ENCODE assay signal across 8 cellular contexts in genomic region chr5:155616779-155617392, GRCh38.
DNase-seq lines count a peak whose midpoint lies in the region; ATAC-seq, FAIRE-seq and TF ChIP-seq lines count a peak whose summit lies in the region.

No MANE protein-coding gene starts in this region.

- 24% methylated on average over 4 of the region's 4 CpGs for WGBS in HepG2 (ENCODE audit: low lambda C conversion rate)

- no peaks in the 10 kb centered on the region for H3K79me2 ChIP-seq in HepG2 (ENCODE audit: insufficient read depth, low read length)

- no peaks in the 10 kb centered on the region for H3K27me3 ChIP-seq in HepG2 (ENCODE audit: control insufficient read depth in 1 of 2, insufficient read depth in 2 of 2, low read length in 2 of 2)

- no peaks in the 10 kb centered on the region; the same call in 1 of the 2 replicates for H4K20me1 ChIP-seq in HepG2 (ENCODE audit: insufficient read depth, low read length)

- in situ Hi-C loops in T47D (cut with HindIII; ENCODE audit: low pct_unique_long_range_greater_than_20kb, low sequenced_read_pairs), result no loop called here
- in situ Hi-C loops in HepG2 (cut with HindIII; ENCODE audit: extremely low pct_ligation_motif_present, low pct_unique_long_range_greater_than_20kb), result no loop called here

- H2AFZ ChIP-seq in HepG2 (ENCODE audit: low read length), result no peak overlapping the region

- peak; percentile 34 for FAIRE-seq in HepG2 (lab: Jason Lieb, UNC)

- BruUV-seq in HepG2 (replicated peaks; lab: Mats Ljungman, UMichigan), result no TSS peak

- TF ChIP-seq EP300 in HepG2 (IDR thresholded peaks at IDR 0.05; ENCODE audit: low read depth in 2 of 2, low read length in 2 of 2) (no peak), HepG2 (CRISPR knock-in tag; IDR thresholded peaks at IDR 0.05; ENCODE audit: borderline replicate concordance) (no peak)

- CTCF ChIA-PET in HepG2 (lab: Yijun Ruan, JAX; ENCODE audit: low intra/inter-chr PET ratio, low total read pairs), result interaction anchor here (0.8 kb wide), 1 partner anchor 1318 kb away, joined by 5 read pairs; no protein-coding TSS in a partner anchor

- no peak for TF ChIP-seq POLR2A in HepG2 (IDR thresholded peaks at IDR 0.05; ENCODE audit: insufficient read depth in 1 of 2, low read depth in 2 of 2, low read length in 2 of 2)

- no peak overlapping the region for H3K4me3 ChIP-seq in AG10803 (ENCODE audit: low read length)
- H3K4me3 ChIP-seq in SK-N-MC, result no peak overlapping the region
- H3K4me3 ChIP-seq in HepG2 (replicated peaks in 1 of 3; ENCODE audit: insufficient read depth in 1 of 3, low read depth in 2 of 3, low read length in 3 of 3), result no peak overlapping the region

- H3K27ac ChIP-seq in SK-N-MC (no peak overlapping the region), HepG2 (ENCODE audit: extremely low read length, insufficient read depth, low read length) (no peak overlapping the region)

- H3K4me2 ChIP-seq in HepG2 (ENCODE audit: low read depth, low read length), result no peak overlapping the region

- peak; percentile 91 for TF ChIP-seq CTCF in AG10803 (conservative IDR thresholded peaks at IDR 0.05; ENCODE audit: low read length)
- TF ChIP-seq CTCF in HepG2 (CRISPR knock-in tag; IDR thresholded peaks at IDR 0.05), result peak; percentile 72

- POLR2A ChIA-PET in HepG2 (lab: Yijun Ruan, JAX), result no interaction called here

- ATAC-seq in GM18502 (IDR thresholded peaks at IDR 0.05; ENCODE audit: poor library complexity, unreplicated experiment) (peak; percentile 83), HG03135 (IDR thresholded peaks at IDR 0.05; ENCODE audit: unreplicated experiment) (peak; percentile 53), HepG2 (peak; percentile 83)

- H3K9ac ChIP-seq in SK-N-MC (ENCODE audit: insufficient read length) (no peak overlapping the region), HepG2 (ENCODE audit: insufficient read depth, low read depth, low read length) (no peak overlapping the region)

- no peaks in the 10 kb centered on the region for H3K4me1 ChIP-seq in HepG2 (ENCODE audit: insufficient read depth, low read length)

- H3K36me3 ChIP-seq in SK-N-MC (ENCODE audit: insufficient read depth, low read length), result no peaks in the 10 kb centered on the region
- no peaks in the 10 kb centered on the region for H3K36me3 ChIP-seq in HepG2 (replicated peaks in 1 of 2; ENCODE audit: control insufficient read depth in 1 of 2, insufficient read depth in 2 of 2, low read length in 2 of 2)

- peak; percentile 43; the same call in 1 of the 2 replicates for TF ChIP-seq RAD21 in HepG2 (CRISPR knock-in tag; IDR thresholded peaks at IDR 0.05)

- intact Hi-C loops in HepG2 (cut with micrococcal nuclease; ENCODE audit: unreplicated experiment), result loop anchor here (1.0 to 10.0 kb wide), 2 partner anchors 205 to 1518 kb away; no protein-coding TSS in a partner anchor

- H3K9me3 ChIP-seq in SK-N-MC (ENCODE audit: low read depth, low read length), result no peaks in the 10 kb centered on the region
- no peaks in the 10 kb centered on the region for H3K9me3 ChIP-seq in HepG2 (ENCODE audit: low read length)

- peak; percentile 16 for DNase-seq in AG10803 (ENCODE audit: low read depth)
- peak; percentile 8 for DNase-seq in SK-N-MC (ENCODE audit: low read depth, low spot score)
- peak; percentile 55 to 63 for DNase-seq in T47D (ENCODE audit: low read depth in 1 of 2, low spot score in 1 of 2)
- DNase-seq in HepG2 (ENCODE audit: low spot score), result peak; percentile 13
- DNase-seq in stromal cell of bone marrow (ENCODE audit: low read depth), result peak; percentile 1
- no peak for DNase-seq in GOT3 (lab: John Stamatoyannopoulos, UW)

TF ChIP-seq in HepG2, 621 proteins besides CTCF, POLR2A, EP300 and RAD21:
- TF ChIP-seq ZNF740 (CRISPR knock-in tag; IDR thresholded peaks at IDR 0.05), result peak; percentile 72; the same call in 1 of the 2 replicates
- peak; percentile 82 for TF ChIP-seq STAG1 (CRISPR knock-in tag; IDR thresholded peaks at IDR 0.05)
- TF ChIP-seq CEBPZ (IDR thresholded peaks at IDR 0.05; ENCODE audit: low read length), result no peak
- TF ChIP-seq SMC3 (IDR thresholded peaks at IDR 0.05; ENCODE audit: low read length), result peak; percentile 75
- TF ChIP-seq FOXA1 (IDR thresholded peaks at IDR 0.05), result no peak
- TF ChIP-seq FOXA1 (CRISPR knock-in tag; IDR thresholded peaks at IDR 0.05), result peak; percentile 75
